In genomic region chr18:48131042-48131441, GRCh38 we compare ENCODE assay signal across 19 cellular contexts.
A peak's percentile ranks its signal among the peaks of the same experiment; 100 is the strongest.
DNase-seq lines count a peak whose midpoint lies in the region; ATAC-seq and TF ChIP-seq lines count a peak whose summit lies in the region.
"Had no signal": no experiment of that assay in that cellular context is flagged by ENCODE, and none has a peak within 500 bp of the region (broad histone marks: within the 10 kb centered on the region; RNA-seq: fewer than 3 reads in every experiment).

No MANE protein-coding gene starts in this region.

- peaks cover 0 to 22% (median 0%) of the 10 kb centered on the region in 3 donors for H3K36me3 ChIP-seq in esophagus squamous epithelium
- H3K36me3 ChIP-seq: BLaER1 had no signal

- no peak for ATAC-seq in activated naive CD8-positive, alpha-beta T cell treated with anti-CD3 and anti-CD28 coated beads, Interleukin-2, amount 50 U/mL, for 24 hours
- ATAC-seq: CD8-positive, alpha-beta T cell; GM12878 had no signal

- no peak for TF ChIP-seq CTCF in esophagus squamous epithelium (IDR thresholded peaks at IDR 0.05)

- no peak overlapping the region for H3K4me3 Mint-ChIP-seq in activated naive CD8-positive, alpha-beta T cell treated with anti-CD3 and anti-CD28 coated beads, Interleukin-2, amount 50 U/mL, for 24 hours
- H3K4me3 Mint-ChIP-seq: B cell; CD4-positive, CD25-positive, alpha-beta regulatory T cell; CD8-positive, alpha-beta T cell had no signal

- peak; percentile 0 for DNase-seq in activated effector memory CD4-positive, alpha-beta T cell treated with anti-CD3 and anti-CD28 coated beads, Interleukin-2, amount 50 U/mL, for 16 hours
- DNase-seq in activated effector memory CD4-positive, alpha-beta T cell treated with Interleukin-2 at 50 U/mL for 16 hours = no peak
- DNase-seq in esophagus squamous epithelium (lab: John Stamatoyannopoulos, UW) = no peak
- peak; percentile 43 for DNase-seq in mesenteric fat pad (ENCODE audit: low spot score)
- DNase-seq in activated naive CD8-positive, alpha-beta T cell treated with anti-CD3 and anti-CD28 coated beads, Interleukin-2, amount 50 U/mL, for 24 hours = no peak
- no peak for DNase-seq in pons (ENCODE audit: low spot score)
- DNase-seq: Caco-2; CD4-positive, CD25-positive, alpha-beta regulatory T cell; CD8-positive, alpha-beta T cell; DMS153; DND-41; GM23248; H7; HCEC 1CT had no signal

- no peaks in the 10 kb centered on the region for H3K9me3 Mint-ChIP-seq in activated naive CD8-positive, alpha-beta T cell treated with anti-CD3 and anti-CD28 coated beads, Interleukin-2, amount 50 U/mL, for 24 hours
- H3K9me3 Mint-ChIP-seq: CD4-positive, CD25-positive, alpha-beta regulatory T cell; CD8-positive, alpha-beta T cell had no signal

- H3K4me3 ChIP-seq in esophagus squamous epithelium = no peak overlapping the region
- H3K4me3 ChIP-seq: BLaER1, GM12878, GM23248 had no signal

- peaks cover 45% of the 10 kb centered on the region for H3K27me3 Mint-ChIP-seq in activated naive CD8-positive, alpha-beta T cell treated with anti-CD3 and anti-CD28 coated beads, Interleukin-2, amount 50 U/mL, for 24 hours

- 85 to 91% methylated on average over 6 to 7 of the region's 9 CpGs for WGBS in esophagus squamous epithelium, 2 donors

- no peak for TF ChIP-seq POLR2A in esophagus squamous epithelium (IDR thresholded peaks at IDR 0.05)

- no peaks in the 10 kb centered on the region for H3K9me3 ChIP-seq in esophagus squamous epithelium
- H3K9me3 ChIP-seq: BLaER1, Caco-2 had no signal

- no peaks in the 10 kb centered on the region for H3K36me3 Mint-ChIP-seq in activated naive CD8-positive, alpha-beta T cell treated with anti-CD3 and anti-CD28 coated beads, Interleukin-2, amount 50 U/mL, for 24 hours (ENCODE audit: low read depth)
- H3K36me3 Mint-ChIP-seq: CD4-positive, CD25-positive, alpha-beta regulatory T cell; CD8-positive, alpha-beta T cell had no signal

- H3K4me1 ChIP-seq in esophagus squamous epithelium = peaks cover 16 to 100% (median 33%) of the 10 kb centered on the region in 3 donors
- H3K4me1 ChIP-seq: Caco-2 had no signal

- H3K4me1 Mint-ChIP-seq in activated naive CD8-positive, alpha-beta T cell treated with anti-CD3 and anti-CD28 coated beads, Interleukin-2, amount 50 U/mL, for 24 hours = no peaks in the 10 kb centered on the region
- H3K4me1 Mint-ChIP-seq: B cell had no signal

- intact Hi-C loops in esophagus squamous epithelium (cut with DNase I) = no loop called here

- H3K27ac Mint-ChIP-seq in activated naive CD8-positive, alpha-beta T cell treated with anti-CD3 and anti-CD28 coated beads, Interleukin-2, amount 50 U/mL, for 24 hours = no peak overlapping the region
- H3K27ac Mint-ChIP-seq: B cell; CD4-positive, CD25-positive, alpha-beta regulatory T cell; CD8-positive, alpha-beta T cell had no signal

- H3K27me3 ChIP-seq in esophagus squamous epithelium = peaks cover 0 to 4% (median 0%) of the 10 kb centered on the region in 4 donors

- peak overlapping the region in 3 of 4 donors; percentile 0 to 97 (median 91) for H3K27ac ChIP-seq in esophagus squamous epithelium
- H3K27ac ChIP-seq: 22Rv1, BLaER1, C4-2B, GM23248 had no signal

Comparison
In these comparisons a context has a peak if more than half of its experiments do, and no peak if none do; other contexts are left out.
1. DNase-seq: peak in activated effector memory CD4-positive, alpha-beta T cell treated with anti-CD3 and anti-CD28 coated beads, Interleukin-2, amount 50 U/mL, for 16 hours (single experiment) and mesenteric fat pad (single experiment); none in activated effector memory CD4-positive, alpha-beta T cell treated with Interleukin-2 at 50 U/mL for 16 hours (single experiment), esophagus squamous epithelium (single experiment), activated naive CD8-positive, alpha-beta T cell treated with anti-CD3 and anti-CD28 coated beads, Interleukin-2, amount 50 U/mL, for 24 hours (single experiment) and pons (single experiment).